14 cellular contexts compared by ENCODE assay signal in genomic region chr1:92792340-92792782, GRCh38. TPM values are rescaled to one million over a fixed set of nuclear protein-coding genes. Genes with fewer than 3 reads are reported as not detected.
DNase-seq lines count a peak whose midpoint lies in the region; ATAC-seq, FAIRE-seq and TF ChIP-seq lines count a peak whose summit lies in the region.
"Had no signal": no experiment of that assay in that cellular context is flagged by ENCODE, and none has a peak within 500 bp of the region (broad histone marks: within the 10 kb centered on the region; RNA-seq: fewer than 3 reads in every experiment).

No MANE protein-coding gene starts in this region.

- H3K4me3 ChIP-seq in bronchial epithelial cell (ENCODE audit: low read depth, low read length) = no peak overlapping the region

- no peaks in the 10 kb centered on the region for H3K27me3 ChIP-seq in bronchial epithelial cell (ENCODE audit: control insufficient read depth, insufficient read depth, low read length)
- H3K27me3 ChIP-seq: upper lobe of left lung had no signal

- TF ChIP-seq CTCF in bronchial epithelial cell (IDR thresholded peaks at IDR 0.05; ENCODE audit: insufficient read depth, low read length, severe bottlenecking) = no peak

- no peak for FAIRE-seq in bronchial epithelial cell (lab: Jason Lieb, UNC)

- intact Hi-C loops in left colon (cut with DNase I, micrococcal nuclease) = no loop called here

- ATAC-seq in left colon (peak; percentile 97), GM21786 (IDR thresholded peaks at IDR 0.05; ENCODE audit: unreplicated experiment) (no peak)

- H3K36me3 ChIP-seq in bronchial epithelial cell (ENCODE audit: control insufficient read depth, insufficient read depth, low read length) = no peaks in the 10 kb centered on the region
- H3K36me3 ChIP-seq: upper lobe of left lung had no signal

- DNase-seq in DMS 273 (lab: John Stamatoyannopoulos, UW; ENCODE audit: unreplicated experiment) (peak; percentile 4), DMS 273 treated with DMSO at 0.1 percent for 48 hours (lab: John Stamatoyannopoulos, UW) (no peak), LoVo (ENCODE audit: low spot score) (peak; percentile 24), bronchial epithelial cell (ENCODE audit: low read depth) (peak; percentile 62), left colon (no peak), DMS114 treated with DMSO at 0.1 percent for 48 hours (lab: John Stamatoyannopoulos, UW; ENCODE audit: unreplicated experiment) (no peak), NCI-H2081 treated with DMSO at 0.1 percent for 48 hours (lab: John Stamatoyannopoulos, UW) (no peak)
- DNase-seq: activated CD4-positive, alpha-beta T cell treated with anti-CD3 and anti-CD28 coated beads for 48 hours; aorta; Caco-2; effector memory CD4-positive, alpha-beta T cell; mammary epithelial cell; upper lobe of left lung had no signal

RNA-seq across cellular contexts. Expression of gene EVI5, which starts 7.5 kb away (rescaled TPM):
- total RNA-seq in bronchial epithelial cell (21.1 and 42.2 TPM in 2 replicates), left colon (10 to 100 TPM; 33.0 to 37.7 TPM)

RNA-seq across cellular contexts. Expression of gene RPL5, which starts 39.5 kb away (rescaled TPM):
- 2,039 and 2,641 TPM in 2 replicates for total RNA-seq in bronchial epithelial cell
- 100 to 1,000 TPM; 671 to 694 TPM for total RNA-seq in left colon

Comparison
In these comparisons a context has a peak if more than half of its experiments do, and no peak if none do; other contexts are left out.
1. DNase-seq: peak in DMS 273 (single experiment), LoVo (single experiment) and bronchial epithelial cell (single experiment); none in DMS 273 treated with DMSO at 0.1 percent for 48 hours (single experiment), left colon (0 of 2), DMS114 treated with DMSO at 0.1 percent for 48 hours (single experiment) and NCI-H2081 treated with DMSO at 0.1 percent for 48 hours (single experiment).